In the genomic region with DNA sequence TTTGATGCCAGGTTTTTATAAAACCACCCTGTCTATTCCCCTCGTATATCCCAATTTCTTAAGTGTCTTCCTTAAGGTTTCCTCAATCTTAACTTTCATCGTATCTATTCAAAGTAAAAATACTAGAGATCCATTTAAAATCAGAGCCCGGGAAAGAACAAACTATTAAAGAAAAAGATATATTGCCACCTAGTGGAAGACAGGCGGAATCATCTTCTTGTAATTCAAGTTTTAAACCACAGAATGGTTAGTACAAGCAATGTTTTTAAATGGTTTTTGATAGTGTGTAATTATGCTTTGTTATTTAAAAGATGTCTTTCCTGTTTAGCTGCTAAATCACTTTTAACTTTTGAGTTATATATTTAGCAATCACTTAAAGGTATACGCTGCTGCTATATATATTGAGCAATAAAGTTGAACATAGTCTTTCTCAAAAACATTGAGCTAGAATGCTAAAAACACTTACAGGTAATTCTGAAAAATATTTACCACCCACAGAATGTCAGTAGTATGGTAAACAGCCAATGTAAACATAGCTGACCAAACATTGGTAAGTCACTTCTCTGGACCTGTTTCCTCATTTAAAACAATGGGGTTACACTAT, we compare ENCODE assay signal across 8 cellular contexts. TPM values are rescaled to one million over a fixed set of nuclear protein-coding genes. Genes with fewer than 3 reads are reported as not detected.
A peak's percentile ranks its signal among the peaks of the same experiment; 100 is the strongest.
DNase-seq lines count a peak whose midpoint lies in the region; ATAC-seq, FAIRE-seq and TF ChIP-seq lines count a peak whose summit lies in the region.

No MANE protein-coding gene starts in this region.

- peak; percentile 43 for TF ChIP-seq CTCF in GM13976 (IDR thresholded peaks at IDR 0.05; ENCODE audit: borderline replicate concordance, control extremely low read depth, extremely low read depth, insufficient read depth, missing control alignments)
- peak; percentile 77 to 82 for TF ChIP-seq CTCF in brain (conservative IDR thresholded peaks at IDR 0.05)

- in situ Hi-C loops in ACHN (cut with HindIII; ENCODE audit: low pct_ligation_motif_present, low pct_unique_long_range_greater_than_20kb, low sequenced_read_pairs) = no loop called here
- in situ Hi-C loops in GM13976 (cut with MboI; ENCODE audit: low sequenced_read_pairs, unreplicated experiment) = no loop called here

- H3K4me3 Mint-ChIP-seq in brain (no peak overlapping the region), memory B cell (no peak overlapping the region)

- DNase-seq in ACHN (peak; percentile 41), GM13976 (ENCODE audit: low spot score) (no peak), NCI-H2029 treated with DMSO at 0.1 percent for 48 hours (lab: John Stamatoyannopoulos, UW) (peak; percentile 58), memory B cell (ENCODE audit: low spot score in 2 of 2) (no peak), HTR-8/SVneo (ENCODE audit: insufficient read length, low spot score) (no peak)

- H3K4me1 Mint-ChIP-seq in brain (no peaks in the 10 kb centered on the region), memory B cell (peaks cover 2% of the 10 kb centered on the region)

- FAIRE-seq in HTR-8/SVneo (lab: Jason Lieb, UNC) = no peak

- H3K36me3 Mint-ChIP-seq in brain (no peaks in the 10 kb centered on the region), memory B cell (no peaks in the 10 kb centered on the region)

- peaks cover 62% of the 10 kb centered on the region for H3K27me3 Mint-ChIP-seq in brain
- H3K27me3 Mint-ChIP-seq in memory B cell = no peaks in the 10 kb centered on the region

- ATAC-seq in memory B cell (ENCODE audit: low read depth) (peak; percentile 41), GM21381 (IDR thresholded peaks at IDR 0.05; ENCODE audit: unreplicated experiment) (no peak), GM21360 (IDR thresholded peaks at IDR 0.05; ENCODE audit: unreplicated experiment) (no peak)

- no peaks in the 10 kb centered on the region for H3K9me3 Mint-ChIP-seq in brain
- no peaks in the 10 kb centered on the region for H3K9me3 Mint-ChIP-seq in memory B cell

- H3K27ac Mint-ChIP-seq in brain = no peak overlapping the region
- no peak overlapping the region for H3K27ac Mint-ChIP-seq in memory B cell

RNA-seq across cellular contexts. Expression of a gene that starts 18.2 kb away (rescaled TPM):
- 6.4 TPM for polyA plus RNA-seq in brain (ENCODE audit: insufficient read depth, low read depth, low replicate concordance)

RNA-seq across cellular contexts. Expression of a gene that starts 50.9 kb away (rescaled TPM):
- polyA plus RNA-seq in brain (ENCODE audit: insufficient read depth, low read depth, low replicate concordance) = not detected

Comparison
In these comparisons a context has a peak if more than half of its experiments do, and no peak if none do; other contexts are left out.
1. DNase-seq: peak in ACHN (single experiment) and NCI-H2029 treated with DMSO at 0.1 percent for 48 hours (single experiment); none in GM13976 (single experiment), memory B cell (0 of 2) and HTR-8/SVneo (single experiment).